Comparison of ENCODE assay signal across 34 cellular contexts in the genomic region with DNA sequence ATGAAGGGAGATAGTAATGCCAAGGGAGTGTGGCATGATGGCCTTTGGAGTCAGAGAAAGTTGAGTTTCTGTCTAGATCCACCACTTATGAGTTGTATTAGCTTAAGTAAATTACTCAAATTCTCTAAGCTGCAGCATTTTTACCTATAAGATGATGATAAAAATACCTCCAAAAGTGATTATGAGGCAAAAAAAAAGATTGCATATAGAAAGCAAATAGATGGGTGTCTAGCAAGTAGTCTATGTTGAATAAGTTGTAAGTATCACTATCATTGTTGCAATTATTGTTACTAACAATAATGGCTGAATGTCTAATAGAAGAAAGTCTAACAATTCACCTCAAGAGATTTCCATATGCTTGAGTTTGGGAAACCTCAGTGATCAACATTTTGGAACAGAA.
"Had no signal": no experiment of that assay in that cellular context is flagged by ENCODE, and none has a peak within 500 bp of the region (broad histone marks: within the 10 kb centered on the region; RNA-seq: fewer than 3 reads in every experiment).

No MANE protein-coding gene starts in this region.

- H3K4me3 ChIP-seq: adrenal gland, ascending aorta, body of pancreas, breast epithelium, cardiac muscle cell had no signal

- H3K9me3 ChIP-seq: adrenal gland, body of pancreas had no signal

- H3K4me1 ChIP-seq: adrenal gland, ascending aorta, body of pancreas, breast epithelium had no signal

- H3K27me3 ChIP-seq: adrenal gland, ascending aorta, body of pancreas, brain microvascular endothelial cell, breast epithelium, cardiac muscle cell had no signal

- ATAC-seq: activated naive CD4-positive, alpha-beta T cell treated with anti-CD3 and anti-CD28 coated beads, Interleukin-2, amount 50 U/mL, for 72 hours; activated naive CD8-positive, alpha-beta T cell treated with anti-CD3 and anti-CD28 coated beads, Interleukin-2, amount 50 U/mL, for 24 hours; activated T-cell treated with anti-CD3 and anti-CD28 coated beads, Interleukin-2, amount 50 U/mL, for 4 hours; activated T-cell treated with anti-CD3 and anti-CD28 coated beads, Interleukin-2, amount 50 U/mL, for 72 hours; activated T-helper 17 cell treated with anti-CD3 and anti-CD28 coated beads, Interleukin-2, amount 50 U/mL, for 72 hours; body of pancreas had no signal

- H3K27ac ChIP-seq: adrenal gland, ascending aorta, body of pancreas, brain microvascular endothelial cell, breast epithelium, cardiac muscle cell had no signal

- DNase-seq: activated effector memory CD4-positive, alpha-beta T cell treated with anti-CD3 and anti-CD28 coated beads, Interleukin-2, amount 50 U/mL, for 16 hours; activated effector memory CD4-positive, alpha-beta T cell treated with Interleukin-2 at 50 U/mL for 16 hours; activated gamma-delta T cell; activated gamma-delta T cell treated with Interleukin-2 at 50 U/mL for 16 hours; activated naive CD4-positive, alpha-beta T cell; activated naive CD4-positive, alpha-beta T cell treated with anti-CD3 and anti-CD28 coated beads for 36 hours; activated naive CD4-positive, alpha-beta T cell treated with anti-CD3 and anti-CD28 coated beads, Interleukin-2, amount 10 ng/mL, durations not matched to agents 7 days and 5 days; activated naive CD4-positive, alpha-beta T cell treated with anti-CD3 and anti-CD28 coated beads, Interleukin-2, amount 50 U/mL, for 16 hours; activated naive CD4-positive, alpha-beta T cell treated with Interleukin-2 at 50 U/mL for 16 hours; activated naive CD8-positive, alpha-beta T cell treated with anti-CD3 and anti-CD28 coated beads for 36 hours; activated naive CD8-positive, alpha-beta T cell treated with anti-CD3 and anti-CD28 coated beads, Interleukin-2, amount 10 ng/mL, durations not matched to agents 7 days and 5 days; activated naive CD8-positive, alpha-beta T cell treated with anti-CD3 and anti-CD28 coated beads, Interleukin-2, amount 50 U/mL, for 24 hours; activated T-cell treated with anti-CD3 and anti-CD28 coated beads, Interleukin-2, amount 50 U/mL, for 1 hour; activated T-cell treated with anti-CD3 and anti-CD28 coated beads, Interleukin-2, amount 50 U/mL, for 24 hours; activated T-cell treated with anti-CD3 and anti-CD28 coated beads, Interleukin-2, amount 50 U/mL, for 4 hours; activated T-cell treated with anti-CD3 and anti-CD28 coated beads, Interleukin-2, amount 50 U/mL, for 48 hours; activated T-cell treated with anti-CD3 and anti-CD28 coated beads, Interleukin-2, amount 50 U/mL, for 72 hours; adrenal gland; amniotic stem cell; amygdala; anterior cingulate cortex; aorta; body of pancreas; brain microvascular endothelial cell; caudate nucleus; central memory CD4-positive, alpha-beta T cell; cerebellar nuclear complex had no signal

- H3K36me3 ChIP-seq: adrenal gland, ascending aorta, brain microvascular endothelial cell, breast epithelium, cardiac muscle cell had no signal

- FAIRE-seq: astrocyte, bronchial epithelial cell had no signal
